20 cellular contexts compared by ENCODE assay signal in the genomic region with DNA sequence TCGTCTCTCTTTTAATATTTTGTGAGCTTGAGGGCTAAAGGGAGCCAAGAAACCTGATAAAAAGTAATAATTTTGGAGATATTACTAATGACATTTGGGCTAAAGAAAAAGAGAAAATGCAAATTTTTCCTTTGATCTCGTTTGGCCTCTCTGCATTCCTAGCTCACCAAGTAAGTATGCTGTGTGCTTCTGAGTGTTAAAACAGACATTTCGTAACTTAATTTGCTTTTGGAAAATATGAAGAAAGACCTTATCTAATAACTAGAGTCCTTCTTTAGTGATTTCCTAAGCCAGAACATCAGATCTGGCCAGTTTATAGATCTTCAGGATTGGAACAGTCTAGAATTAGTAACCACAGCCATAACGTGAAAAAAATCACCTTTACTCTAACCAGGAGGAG.
A peak's percentile ranks its signal among the peaks of the same experiment; 100 is the strongest.
DNase-seq lines count a peak whose midpoint lies in the region; ATAC-seq, FAIRE-seq and TF ChIP-seq lines count a peak whose summit lies in the region.
"Had no signal": no experiment of that assay in that cellular context is flagged by ENCODE, and none has a peak within 500 bp of the region (broad histone marks: within the 10 kb centered on the region; RNA-seq: fewer than 3 reads in every experiment).

No MANE protein-coding gene starts in this region.

- no peak for TF ChIP-seq EP300 in suprapubic skin (IDR thresholded peaks at IDR 0.05)

- no peaks in the 10 kb centered on the region for H3K27me3 Mint-ChIP-seq in activated naive CD4-positive, alpha-beta T cell treated with anti-CD3 and anti-CD28 coated beads for 36 hours (ENCODE audit: low read depth)

- H3K9me3 ChIP-seq in HCT116 (ENCODE audit: control insufficient read depth in 1 of 2, insufficient read depth in 1 of 2, low read depth in 1 of 2, low read length in 2 of 2): no peaks in the 10 kb centered on the region
- H3K9me3 ChIP-seq in keratinocyte (ENCODE audit: control insufficient read depth, low read depth, low read length): no peaks in the 10 kb centered on the region
- no peaks in the 10 kb centered on the region for H3K9me3 ChIP-seq in suprapubic skin
- H3K9me3 ChIP-seq: A549, BLaER1 had no signal

- intact Hi-C loops in HCT116 (cut with micrococcal nuclease): no loop called here
- intact Hi-C loops in activated naive CD4-positive, alpha-beta T cell treated with anti-CD3 and anti-CD28 coated beads for 36 hours (cut with micrococcal nuclease): no loop called here

- BruUV-seq in HCT116 (replicated peaks; lab: Mats Ljungman, UMichigan): no TSS peak

- H3K27ac Mint-ChIP-seq in activated naive CD4-positive, alpha-beta T cell treated with anti-CD3 and anti-CD28 coated beads for 36 hours: no peak overlapping the region
- H3K27ac Mint-ChIP-seq: CD8-positive, alpha-beta T cell had no signal

- no peak overlapping the region for H3K27ac ChIP-seq in HCT116 (ENCODE audit: low read depth, low read length)
- peak overlapping the region; percentile 60 for H3K27ac ChIP-seq in keratinocyte (ENCODE audit: control insufficient read depth, insufficient read depth, low read length)
- peak overlapping the region; percentile 64 for H3K27ac ChIP-seq in suprapubic skin
- H3K27ac ChIP-seq: A549, BLaER1 had no signal

- H3K4me3 ChIP-seq in HCT116 (replicated peaks in 1 of 2; ENCODE audit: low read depth in 1 of 2, low read length in 2 of 2) (no peak overlapping the region), choroid plexus epithelial cell (ENCODE audit: low read depth, low read length) (no peak overlapping the region), keratinocyte (ENCODE audit: control insufficient read depth in 2 of 3, extremely low read depth in 1 of 3, insufficient read depth in 2 of 3, low read depth in 1 of 3, low read length in 3 of 3) (peak overlapping the region in 1 of 3 experiments; percentile 57), suprapubic skin (no peak overlapping the region)
- H3K4me3 ChIP-seq: A549, BLaER1 had no signal

- H3K9me1 ChIP-seq in keratinocyte (ENCODE audit: control insufficient read depth, extremely low read depth, insufficient read depth, low read length): no peaks in the 10 kb centered on the region

- ATAC-seq in HCT116: no peak
- ATAC-seq: A549; CD8-positive, alpha-beta T cell had no signal

- peak overlapping the region; percentile 53 for H2AFZ ChIP-seq in HCT116 (ENCODE audit: low read depth, low read length, poor library complexity, severe bottlenecking)
- peak overlapping the region; percentile 90 for H2AFZ ChIP-seq in keratinocyte (ENCODE audit: control insufficient read depth, low read length)

- H3K4me3 Mint-ChIP-seq in activated naive CD4-positive, alpha-beta T cell treated with anti-CD3 and anti-CD28 coated beads for 36 hours: no peak overlapping the region
- H3K4me3 Mint-ChIP-seq: CD8-positive, alpha-beta T cell had no signal

- H3K36me3 Mint-ChIP-seq in activated naive CD4-positive, alpha-beta T cell treated with anti-CD3 and anti-CD28 coated beads for 36 hours (ENCODE audit: low read depth): no peaks in the 10 kb centered on the region
- H3K36me3 Mint-ChIP-seq: CD8-positive, alpha-beta T cell had no signal

- no peak for FAIRE-seq in keratinocyte (lab: Jason Lieb, UNC)
- FAIRE-seq: A549, D721Med, GM12891, H1 had no signal

- dilution Hi-C loops in keratinocyte (cut with MboI; ENCODE audit: extremely low pct_ligation_motif_present, low sequenced_read_pairs): no loop called here

- H3K36me3 ChIP-seq in HCT116 (ENCODE audit: control insufficient read depth in 1 of 2, insufficient read depth in 2 of 2, low read length in 2 of 2) (no peaks in the 10 kb centered on the region), keratinocyte (ENCODE audit: control insufficient read depth in 2 of 2, extremely low read depth in 1 of 2, insufficient read depth in 2 of 2, low read length in 2 of 2) (no peaks in the 10 kb centered on the region), suprapubic skin (no peaks in the 10 kb centered on the region)
- H3K36me3 ChIP-seq: BLaER1 had no signal

- no peak for DNase-seq in HCT116 (ENCODE audit: low read depth, low spot score)
- DNase-seq in choroid plexus epithelial cell (ENCODE audit: low read depth): peak; percentile 12
- no peak for DNase-seq in keratinocyte (ENCODE audit: low read depth, low spot score)
- no peak for DNase-seq in suprapubic skin (ENCODE audit: low spot score in 2 of 2)
- DNase-seq in activated naive CD4-positive, alpha-beta T cell treated with anti-CD3 and anti-CD28 coated beads for 36 hours: no peak
- no peak for DNase-seq in GM19240 (ENCODE audit: insufficient read length, low spot score)
- no peak for DNase-seq in iPS-NIHi7 (ENCODE audit: extremely low spot score)
- DNase-seq: CD8-positive, alpha-beta T cell; MM.1S; NCI-H1092; NCI-H1694; NCI-H2081 treated with DMSO at 0.1 percent for 48 hours; NCI-H510A; NCI-H748 treated with DMSO at 0.1 percent for 48 hours; OCI-M1 had no signal

- peaks cover 2% of the 10 kb centered on the region for H3K9me3 Mint-ChIP-seq in activated naive CD4-positive, alpha-beta T cell treated with anti-CD3 and anti-CD28 coated beads for 36 hours

- CTCF ChIA-PET in HCT116 (lab: Charles Lee): no interaction called here
- CTCF ChIA-PET in activated naive CD4-positive, alpha-beta T cell treated with anti-CD3 and anti-CD28 coated beads for 36 hours (lab: Charles Lee): no interaction called here

- H3K4me2 ChIP-seq in HCT116 (ENCODE audit: low read length) (no peak overlapping the region), keratinocyte (ENCODE audit: control insufficient read depth, extremely low read depth, insufficient read depth, low read depth, low read length) (peak overlapping the region; percentile 61)
- H3K4me2 ChIP-seq: A549, BLaER1 had no signal

- H3K9ac ChIP-seq in HCT116 (ENCODE audit: low read length) (no peak overlapping the region), keratinocyte (ENCODE audit: control insufficient read depth, extremely low read depth, insufficient read depth, low read length) (peak overlapping the region; percentile 50)
- H3K9ac ChIP-seq: BLaER1 had no signal

- TF ChIP-seq CTCF in HCT116 (IDR thresholded peaks at IDR 0.05 in 2 of 3, conservative IDR thresholded peaks at IDR 0.05 in 1 of 3; ENCODE audit: borderline replicate concordance in 1 of 3, insufficient read depth in 1 of 3, low read depth in 2 of 3, low read length in 2 of 3) (no peak), choroid plexus epithelial cell (conservative IDR thresholded peaks at IDR 0.05; ENCODE audit: low read depth, low read length) (no peak), keratinocyte (optimal IDR thresholded peaks at IDR 0.05 in 1 of 3, IDR thresholded peaks at IDR 0.05 in 1 of 3, conservative IDR thresholded peaks at IDR 0.05 in 1 of 3; ENCODE audit: extremely low read depth in 1 of 3, insufficient read depth in 2 of 3, low read length in 3 of 3) (no peak), suprapubic skin (IDR thresholded peaks at IDR 0.05) (no peak)

- RAD21 ChIA-PET in HCT116 (lab: Charles Lee; ENCODE audit: low non-redundant PET in 1 of 2, low total read pairs in 2 of 2, uncharacterized antibody in 2 of 2, unreplicated experiment in 2 of 2): no interaction called here

- 50% methylated on average over 4 of the region's 4 CpGs for WGBS in suprapubic skin

- H3K27me3 ChIP-seq in HCT116 (ENCODE audit: insufficient read depth, low read length): no peaks in the 10 kb centered on the region
- no peaks in the 10 kb centered on the region for H3K27me3 ChIP-seq in keratinocyte (ENCODE audit: control insufficient read depth, extremely low read depth, insufficient read depth, low read length)
- no peaks in the 10 kb centered on the region for H3K27me3 ChIP-seq in suprapubic skin
- H3K27me3 ChIP-seq: BLaER1 had no signal

- no peaks in the 10 kb centered on the region for H3K79me2 ChIP-seq in HCT116 (ENCODE audit: insufficient read depth, low read length)
- H3K79me2 ChIP-seq in keratinocyte (ENCODE audit: control insufficient read depth, insufficient read depth, low read length): no peaks in the 10 kb centered on the region

- H4K20me1 ChIP-seq in HCT116 (ENCODE audit: insufficient read depth) (no peaks in the 10 kb centered on the region), keratinocyte (ENCODE audit: control insufficient read depth, extremely low read depth, insufficient read depth, low read length) (no peaks in the 10 kb centered on the region)
- H4K20me1 ChIP-seq: BLaER1 had no signal

- H3K4me1 ChIP-seq in HCT116 (ENCODE audit: control insufficient read depth in 1 of 2, insufficient read depth in 2 of 2, low read length in 2 of 2) (no peaks in the 10 kb centered on the region), keratinocyte (ENCODE audit: control insufficient read depth, extremely low read depth, insufficient read depth, low read length) (peaks cover 7% of the 10 kb centered on the region), suprapubic skin (peaks cover 13% of the 10 kb centered on the region)
- H3K4me1 ChIP-seq: A549, BLaER1 had no signal

- no peaks in the 10 kb centered on the region for H3K4me1 Mint-ChIP-seq in activated naive CD4-positive, alpha-beta T cell treated with anti-CD3 and anti-CD28 coated beads for 36 hours (ENCODE audit: low read depth)

- POLR2A ChIA-PET in HCT116 (lab: Charles Lee): no interaction called here

- TF ChIP-seq RAD21 in HCT116 (IDR thresholded peaks at IDR 0.05; ENCODE audit: low read depth): no peak

- TF ChIP-seq POLR2A in HCT116 (IDR thresholded peaks at IDR 0.05; ENCODE audit: borderline replicate concordance, extremely low read depth, insufficient read depth, insufficient read length) (no peak), suprapubic skin (IDR thresholded peaks at IDR 0.05) (no peak)

- H3K9me2 ChIP-seq in HCT116 (ENCODE audit: insufficient read depth): no peaks in the 10 kb centered on the region

TF ChIP-seq in HCT116, 20 proteins besides CTCF, POLR2A, EP300 and RAD21:
- TF ChIP-seq YY1 (IDR thresholded peaks at IDR 0.05; ENCODE audit: extremely low read depth, insufficient replicate concordance, low read depth, low read length) (no peak), CEBPB (IDR thresholded peaks at IDR 0.05; ENCODE audit: low read depth) (no peak), ATF3 (IDR thresholded peaks at IDR 0.05) (no peak)
